Comparison of ENCODE assay signal across 30 cellular contexts in the genomic region with DNA sequence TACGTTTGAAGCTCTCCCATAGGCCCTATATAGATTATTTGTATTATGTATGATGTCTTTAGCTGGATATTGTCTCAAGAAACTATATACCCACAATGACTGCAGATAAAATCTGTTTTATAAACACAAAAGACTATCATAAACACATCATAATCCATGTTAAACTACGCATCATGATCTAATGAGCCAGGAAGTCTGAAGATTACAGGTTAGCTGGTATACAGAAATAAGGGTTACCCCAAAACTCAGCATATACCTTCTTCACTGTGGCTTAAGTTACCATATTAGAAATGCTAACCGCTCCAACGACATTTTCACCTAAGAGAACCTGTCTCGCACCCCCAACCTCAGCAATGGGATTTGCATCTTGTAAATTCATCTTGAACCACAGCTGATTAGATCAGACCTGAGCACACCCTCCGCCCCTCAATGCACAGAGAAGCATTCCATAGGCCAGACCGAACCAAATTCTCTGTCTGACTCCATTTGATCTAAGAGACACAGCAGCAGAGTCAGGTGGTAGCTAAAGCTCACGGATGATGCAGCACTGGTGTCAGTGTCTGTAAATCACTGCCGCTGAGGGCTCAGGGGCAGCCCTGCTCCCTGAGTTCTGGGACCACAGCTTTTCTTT.
"Had no signal": no experiment of that assay in that cellular context is flagged by ENCODE, and none has a peak within 500 bp of the region (broad histone marks: within the 10 kb centered on the region; RNA-seq: fewer than 3 reads in every experiment).

No MANE protein-coding gene starts in this region.

- H3K9me3 Mint-ChIP-seq: natural killer cell had no signal

- H3K4me2 ChIP-seq: neural progenitor cell had no signal

- H3K36me3 ChIP-seq: left ventricle myocardium inferior, neural progenitor cell, pancreas, prostate gland, stomach, thyroid gland, transverse colon, upper lobe of left lung, vagina had no signal

- H3K4me3 Mint-ChIP-seq: immature natural killer cell; mesothelial cell of epicardium; naive B cell; natural killer cell; nephron progenitor cell; neural progenitor cell; stimulated activated naive B cell treated with anti-CD40 and anti-IgM and Interleukin-4, amounts not matched to agents 10 μg/mL and 1 μg/mL and 100 μg/mL, for 72 hours had no signal

- H3K36me3 Mint-ChIP-seq: mesothelial cell of epicardium, neural progenitor cell had no signal

- H3K4me1 ChIP-seq: left ventricle myocardium inferior, pancreas, prostate gland, stomach, testis, thyroid gland, transverse colon, upper lobe of left lung, vagina had no signal

- H3K27ac ChIP-seq: left ventricle myocardium inferior, neural progenitor cell, pancreas, prostate gland, skin epidermis, stomach, testis, thyroid gland, transverse colon, upper lobe of left lung, vagina had no signal

- H3K9ac ChIP-seq: neural progenitor cell had no signal

- H3K27me3 ChIP-seq: neural progenitor cell, pancreas, stomach, testis, thyroid gland, transverse colon, upper lobe of left lung, vagina had no signal

- H3K27ac Mint-ChIP-seq: mesothelial cell of epicardium; naive B cell; natural killer cell; neural progenitor cell; stimulated activated naive B cell treated with anti-CD40 and anti-IgM and Interleukin-4, amounts not matched to agents 10 μg/mL and 1 μg/mL and 100 μg/mL, for 72 hours had no signal

- DNase-seq: hippocampal formation; immature natural killer cell; kidney; left colon; left ventricle myocardium inferior; naive B cell; natural killer cell; nephron progenitor cell; pancreas; posterior cingulate gyrus; retina; right cardiac atrium; stimulated activated CD4-positive, alpha-beta T cell treated with anti-CD3 and anti-CD28 coated beads, Interleukin-12 subunit alpha, Interleukin-12 subunit beta, amount 100 ng/mL, for 4 hours; stimulated activated CD4-positive, alpha-beta T cell treated with anti-CD3 and anti-CD28 coated beads, Interleukin-15, amount 100 ng/mL, for 24 hours; stimulated activated CD4-positive, alpha-beta T cell treated with anti-CD3 and anti-CD28 coated beads, Interleukin-2, amount 100 ng/mL, for 24 hours; stimulated activated CD4-positive, alpha-beta T cell treated with anti-CD3 and anti-CD28 coated beads, Interleukin-4, amount 100 ng/mL, for 1 hour; stimulated activated naive B cell treated with anti-CD40 and anti-IgM and Interleukin-4, amounts not matched to agents 10 μg/mL and 1 μg/mL and 100 μg/mL, for 72 hours; stimulated activated naive CD8-positive, alpha-beta T cell treated with anti-CD3 and anti-CD28 coated beads, Interleukin-15, Interleukin-2, amounts not matched to agents 100 U/mL and 50 U/mL, for 24 hours; stomach; testis; thyroid gland; transverse colon; upper lobe of left lung had no signal

- H2AFZ ChIP-seq: neural progenitor cell had no signal

- H3K9me3 ChIP-seq: pancreas, prostate gland, stomach, testis, thyroid gland, transverse colon, upper lobe of left lung, vagina had no signal

- ATAC-seq: left colon; natural killer cell; pancreas; right cardiac atrium; sciatic nerve; stimulated activated naive B cell treated with anti-CD40 and anti-IgM and Interleukin-4, amounts not matched to agents 10 μg/mL and 1 μg/mL and 100 μg/mL, for 72 hours; stimulated activated naive CD8-positive, alpha-beta T cell treated with anti-CD3 and anti-CD28 coated beads, Interleukin-15, Interleukin-2, amounts not matched to agents 100 U/mL and 50 U/mL, for 24 hours had no signal

- H3K4me3 ChIP-seq: left ventricle myocardium inferior, lung, neural progenitor cell, pancreas, prostate gland, skin epidermis, stomach, testis, thyroid gland, transverse colon, upper lobe of left lung, vagina had no signal

- H3K27me3 Mint-ChIP-seq: stimulated activated naive B cell treated with anti-CD40 and anti-IgM and Interleukin-4, amounts not matched to agents 10 μg/mL and 1 μg/mL and 100 μg/mL, for 72 hours had no signal

- H3K4me1 Mint-ChIP-seq: mesothelial cell of epicardium had no signal
